ENCODE assay signal across 23 cellular contexts in the genomic region with DNA sequence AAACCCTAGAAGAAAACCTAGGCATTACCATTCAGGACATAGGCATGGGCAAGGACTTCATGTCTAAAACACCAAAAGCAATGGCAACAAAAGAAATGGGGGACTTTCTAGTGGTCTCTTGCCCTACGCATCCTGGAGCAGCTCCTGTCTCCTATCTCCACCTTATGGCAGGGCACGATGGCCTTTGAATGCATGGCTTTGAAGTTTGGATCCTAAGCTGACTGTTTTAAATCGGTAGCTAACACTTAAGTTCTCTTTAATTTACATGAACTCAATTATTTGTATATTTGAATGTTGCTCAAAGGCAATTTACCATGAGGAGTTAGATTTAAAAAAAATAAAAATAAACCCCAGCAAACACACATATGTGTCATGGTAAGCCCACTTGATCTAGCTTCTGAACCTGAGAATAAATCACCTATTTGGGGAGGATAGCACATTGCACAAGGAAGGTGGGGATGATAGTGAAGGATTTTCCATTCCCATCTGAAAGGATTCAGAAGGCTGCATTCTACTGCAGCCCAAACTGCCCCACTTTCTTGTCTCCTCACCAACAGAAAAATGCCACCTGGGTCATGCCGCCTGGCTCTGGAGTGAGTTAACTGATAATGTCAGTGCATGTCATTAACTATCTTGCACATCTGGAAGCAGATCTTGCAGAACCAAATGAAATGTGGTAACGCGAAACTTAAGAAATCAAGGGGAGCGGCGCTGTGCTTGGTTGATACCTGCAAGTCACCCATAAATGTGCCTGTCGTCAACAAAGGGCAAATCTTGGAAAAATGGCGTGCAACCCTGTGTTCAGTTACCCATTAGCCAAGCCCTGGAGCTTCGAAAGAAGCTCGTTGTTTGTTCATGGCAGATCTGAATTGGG. TPM values are rescaled to one million over a fixed set of nuclear protein-coding genes. Genes with fewer than 3 reads are reported as not detected.
DNase-seq lines count a peak whose midpoint lies in the region; ATAC-seq and TF ChIP-seq lines count a peak whose summit lies in the region.
"Had no signal": no experiment of that assay in that cellular context is flagged by ENCODE, and none has a peak within 500 bp of the region (broad histone marks: within the 10 kb centered on the region; RNA-seq: fewer than 3 reads in every experiment).

No MANE protein-coding gene starts in this region.

- peak; percentile 33 for DNase-seq in activated CD8-positive, alpha-beta memory T cell treated with anti-CD3 and anti-CD28 coated beads, Interleukin-2, amount 50 U/mL, for 48 hours
- DNase-seq in activated CD8-positive, alpha-beta memory T cell treated with anti-CD3 and anti-CD28 coated beads, Interleukin-2, amount 10 ng/mL, durations not matched to agents 7 days and 5 days, result no peak
- DNase-seq in choroid plexus epithelial cell (ENCODE audit: low read depth) (peak; percentile 50), iris pigment epithelial cell (ENCODE audit: low read depth) (peak; percentile 42), renal cortical epithelial cell (ENCODE audit: low read depth) (peak; percentile 49), HPDE6-E6E7 (ENCODE audit: extremely low spot score) (no peak), medulla oblongata (ENCODE audit: extremely low spot score) (no peak)
- no peak for DNase-seq in activated CD8-positive, alpha-beta T cell treated with anti-CD3 and anti-CD28 coated beads, Interleukin-2, amount 10 ng/mL, durations not matched to agents 7 days and 5 days
- DNase-seq: activated CD4-positive, alpha-beta T cell treated with anti-CD3 and anti-CD28 coated beads for 4 hours; activated naive CD8-positive, alpha-beta T cell treated with anti-CD3 and anti-CD28 coated beads for 36 hours; effector memory CD8-positive, alpha-beta T cell; esophagus squamous epithelium; lower lobe of right lung; MV-4-11; NCI-H146; NCI-H510A; NK-92 treated with Interleukin-12 subunit alpha and Interleukin-12 subunit beta, amount 100 ng/mL, for 24 hours; T-helper 17 cell; upper lobe of left lung had no signal

- ATAC-seq in activated CD8-positive, alpha-beta memory T cell treated with anti-CD3 and anti-CD28 coated beads, Interleukin-2, amount 10 ng/mL, durations not matched to agents 7 days and 5 days, result no peak
- ATAC-seq in activated CD8-positive, alpha-beta T cell treated with anti-CD3 and anti-CD28 coated beads, Interleukin-2, amount 10 ng/mL, durations not matched to agents 7 days and 5 days, result no peak
- ATAC-seq: activated T-helper 17 cell treated with anti-CD3 and anti-CD28 coated beads, Interleukin-2, amount 50 U/mL, for 72 hours; effector memory CD8-positive, alpha-beta T cell; T-helper 17 cell had no signal

- TF ChIP-seq CTCF in choroid plexus epithelial cell (conservative IDR thresholded peaks at IDR 0.05; ENCODE audit: low read depth, low read length), result no peak

- no peak overlapping the region for H3K4me3 Mint-ChIP-seq in activated CD8-positive, alpha-beta memory T cell treated with anti-CD3 and anti-CD28 coated beads, Interleukin-2, amount 10 ng/mL, durations not matched to agents 7 days and 5 days
- no peak overlapping the region for H3K4me3 Mint-ChIP-seq in activated CD8-positive, alpha-beta T cell treated with anti-CD3 and anti-CD28 coated beads, Interleukin-2, amount 10 ng/mL, durations not matched to agents 7 days and 5 days
- H3K4me3 Mint-ChIP-seq: activated naive CD8-positive, alpha-beta T cell treated with anti-CD3 and anti-CD28 coated beads for 36 hours; activated T-helper 17 cell treated with anti-CD3 and anti-CD28 coated beads, Interleukin-2, amount 50 U/mL, for 72 hours; B cell had no signal

- H3K36me3 Mint-ChIP-seq in activated CD8-positive, alpha-beta memory T cell treated with anti-CD3 and anti-CD28 coated beads, Interleukin-2, amount 10 ng/mL, durations not matched to agents 7 days and 5 days, result peaks cover 36% of the 10 kb centered on the region
- peaks cover 43% of the 10 kb centered on the region for H3K36me3 Mint-ChIP-seq in activated CD8-positive, alpha-beta T cell treated with anti-CD3 and anti-CD28 coated beads, Interleukin-2, amount 10 ng/mL, durations not matched to agents 7 days and 5 days (ENCODE audit: low read depth)

- H3K27ac Mint-ChIP-seq in activated CD8-positive, alpha-beta memory T cell treated with anti-CD3 and anti-CD28 coated beads, Interleukin-2, amount 10 ng/mL, durations not matched to agents 7 days and 5 days, result no peak overlapping the region
- no peak overlapping the region for H3K27ac Mint-ChIP-seq in activated CD8-positive, alpha-beta T cell treated with anti-CD3 and anti-CD28 coated beads, Interleukin-2, amount 10 ng/mL, durations not matched to agents 7 days and 5 days
- H3K27ac Mint-ChIP-seq: activated naive CD8-positive, alpha-beta T cell treated with anti-CD3 and anti-CD28 coated beads for 36 hours; activated T-helper 17 cell treated with anti-CD3 and anti-CD28 coated beads, Interleukin-2, amount 50 U/mL, for 72 hours; B cell had no signal

- peaks cover 36% of the 10 kb centered on the region for H3K4me1 Mint-ChIP-seq in activated CD8-positive, alpha-beta memory T cell treated with anti-CD3 and anti-CD28 coated beads, Interleukin-2, amount 10 ng/mL, durations not matched to agents 7 days and 5 days
- peaks cover 28% of the 10 kb centered on the region for H3K4me1 Mint-ChIP-seq in activated CD8-positive, alpha-beta T cell treated with anti-CD3 and anti-CD28 coated beads, Interleukin-2, amount 10 ng/mL, durations not matched to agents 7 days and 5 days (ENCODE audit: low read depth)

- CTCF ChIA-PET in activated CD8-positive, alpha-beta memory T cell treated with anti-CD3 and anti-CD28 coated beads, Interleukin-2, amount 10 ng/mL, durations not matched to agents 7 days and 5 days (lab: Charles Lee), result no interaction called here
- CTCF ChIA-PET in activated CD8-positive, alpha-beta T cell treated with anti-CD3 and anti-CD28 coated beads, Interleukin-2, amount 10 ng/mL, durations not matched to agents 7 days and 5 days (lab: Charles Lee), result no interaction called here

- no peak overlapping the region for H3K4me3 ChIP-seq in choroid plexus epithelial cell (ENCODE audit: low read depth, low read length)
- H3K4me3 ChIP-seq: esophagus squamous epithelium, GM23248, lower lobe of right lung, SJSA1, upper lobe of left lung had no signal

- no peaks in the 10 kb centered on the region for H3K9me3 Mint-ChIP-seq in activated CD8-positive, alpha-beta memory T cell treated with anti-CD3 and anti-CD28 coated beads, Interleukin-2, amount 10 ng/mL, durations not matched to agents 7 days and 5 days (ENCODE audit: low read depth)
- no peaks in the 10 kb centered on the region for H3K9me3 Mint-ChIP-seq in activated CD8-positive, alpha-beta T cell treated with anti-CD3 and anti-CD28 coated beads, Interleukin-2, amount 10 ng/mL, durations not matched to agents 7 days and 5 days (ENCODE audit: insufficient read depth)
- H3K9me3 Mint-ChIP-seq: activated naive CD8-positive, alpha-beta T cell treated with anti-CD3 and anti-CD28 coated beads for 36 hours; activated T-helper 17 cell treated with anti-CD3 and anti-CD28 coated beads, Interleukin-2, amount 50 U/mL, for 72 hours; effector memory CD8-positive, alpha-beta T cell had no signal

- no peaks in the 10 kb centered on the region for H3K27me3 Mint-ChIP-seq in activated CD8-positive, alpha-beta memory T cell treated with anti-CD3 and anti-CD28 coated beads, Interleukin-2, amount 10 ng/mL, durations not matched to agents 7 days and 5 days
- no peaks in the 10 kb centered on the region for H3K27me3 Mint-ChIP-seq in activated CD8-positive, alpha-beta T cell treated with anti-CD3 and anti-CD28 coated beads, Interleukin-2, amount 10 ng/mL, durations not matched to agents 7 days and 5 days (ENCODE audit: low read depth)
- H3K27me3 Mint-ChIP-seq: activated naive CD8-positive, alpha-beta T cell treated with anti-CD3 and anti-CD28 coated beads for 36 hours; activated T-helper 17 cell treated with anti-CD3 and anti-CD28 coated beads, Interleukin-2, amount 50 U/mL, for 72 hours; B cell; effector memory CD8-positive, alpha-beta T cell; T-helper 17 cell had no signal

- POLR2A ChIA-PET in activated CD8-positive, alpha-beta T cell treated with anti-CD3 and anti-CD28 coated beads, Interleukin-2, amount 10 ng/mL, durations not matched to agents 7 days and 5 days (lab: Charles Lee), result interaction anchor here (0.8 to 1.2 kb wide), 3 partner anchors 9 to 32 kb away, joined by 3 to 4 read pairs (median 3); partner anchors contain the start of gene KLF6

RNA-seq across cellular contexts. Expression of gene KLF6, which starts 12.4 kb away (rescaled TPM):
- 100 to 1,000 TPM; 149 to 208 TPM for total RNA-seq in activated CD8-positive, alpha-beta memory T cell treated with anti-CD3 and anti-CD28 coated beads, Interleukin-2, amount 10 ng/mL, durations not matched to agents 7 days and 5 days
- 112 and 126 TPM in 2 replicates for total RNA-seq in renal cortical epithelial cell
- total RNA-seq in activated CD8-positive, alpha-beta T cell treated with anti-CD3 and anti-CD28 coated beads, Interleukin-2, amount 10 ng/mL, durations not matched to agents 7 days and 5 days, result 100 to 1,000 TPM; 208 to 215 TPM

Comparison
In these comparisons a context has a peak if more than half of its experiments do, and no peak if none do; other contexts are left out.
1. DNase-seq: peak in activated CD8-positive, alpha-beta memory T cell treated with anti-CD3 and anti-CD28 coated beads, Interleukin-2, amount 50 U/mL, for 48 hours (single experiment), choroid plexus epithelial cell (single experiment), iris pigment epithelial cell (single experiment) and renal cortical epithelial cell (single experiment); none in activated CD8-positive, alpha-beta memory T cell treated with anti-CD3 and anti-CD28 coated beads, Interleukin-2, amount 10 ng/mL, durations not matched to agents 7 days and 5 days (single experiment), activated CD8-positive, alpha-beta T cell treated with anti-CD3 and anti-CD28 coated beads, Interleukin-2, amount 10 ng/mL, durations not matched to agents 7 days and 5 days (single experiment), HPDE6-E6E7 (single experiment) and medulla oblongata (single experiment).